ENCODE assay signal across 30 cellular contexts in genomic region chr6:156160007-156160787, GRCh38.
"Had no signal": no experiment of that assay in that cellular context is flagged by ENCODE, and none has a peak within 500 bp of the region (broad histone marks: within the 10 kb centered on the region; RNA-seq: fewer than 3 reads in every experiment).

No MANE protein-coding gene starts in this region.

- H3K9me3 Mint-ChIP-seq: dendritic cell treated with granulocyte-macrophage colony-stimulating factor and Interleukin-4, amounts not matched to agents 40 ng/mL and 50 ng/mL, for 4 days; endodermal cell; mesothelial cell of epicardium; natural killer cell treated with Interleukin-12 subunit alpha and Interleukin-12 subunit beta and Interleukin-15 and Interleukin-18, amount 100 ng/mL, for 72 hours; neural crest cell; stimulated activated naive CD8-positive, alpha-beta T cell treated with anti-CD3 and anti-CD28 coated beads, Interleukin-15, amount 100 ng/mL, for 72 hours had no signal

- H3K27ac ChIP-seq: epithelial cell of prostate, gastrocnemius medialis, left lung, neutrophil, pancreas, right lobe of liver, thyroid gland, vagina had no signal

- H3K4me1 Mint-ChIP-seq: endodermal cell, neural crest cell had no signal

- H3K4me1 ChIP-seq: gastrocnemius medialis, left lung, pancreas, right lobe of liver had no signal

- DNase-seq: effector CD8-positive, alpha-beta T cell; endodermal cell; foreskin fibroblast; gastrocnemius medialis; head of caudate nucleus; left cardiac atrium; left lung; mesenchymal stem cell; mucosa of descending colon; naive B cell; pancreas; retina; right lobe of liver; stimulated activated CD4-positive, alpha-beta T cell treated with anti-CD3 and anti-CD28 coated beads, Interleukin-12 subunit alpha, Interleukin-12 subunit beta, amount 100 ng/mL, for 4 hours; stimulated activated CD4-positive, alpha-beta T cell treated with anti-CD3 and anti-CD28 coated beads, Interleukin-1b, Interleukin-23, amount 100 ng/mL, for 48 hours; stimulated activated CD4-positive, alpha-beta T cell treated with anti-CD3 and anti-CD28 coated beads, Interleukin-4, amount 100 ng/mL, for 1 hour; stimulated activated CD8-positive, alpha-beta memory T cell treated with anti-CD3 and anti-CD28 coated beads, Interleukin-4, amount 100 ng/mL, for 48 hours; stimulated activated naive CD4-positive, alpha-beta T cell; stimulated activated naive CD8-positive, alpha-beta T cell treated with anti-CD3 and anti-CD28 coated beads, Interleukin-15, amount 100 ng/mL, for 72 hours; thyroid gland; trophoblast cell had no signal

- ATAC-seq: esophagus mucosa; gastrocnemius medialis; left cardiac atrium; left lung; mucosa of descending colon; natural killer cell treated with Interleukin-12 subunit alpha and Interleukin-12 subunit beta and Interleukin-15 and Interleukin-18, amount 100 ng/mL, for 72 hours; pancreas; right lobe of liver; stimulated activated naive CD8-positive, alpha-beta T cell treated with anti-CD3 and anti-CD28 coated beads, Interleukin-15, amount 100 ng/mL, for 72 hours had no signal

- H3K27ac Mint-ChIP-seq: dendritic cell treated with granulocyte-macrophage colony-stimulating factor and Interleukin-4, amounts not matched to agents 40 ng/mL and 50 ng/mL, for 4 days; endodermal cell; mesothelial cell of epicardium; natural killer cell treated with Interleukin-12 subunit alpha and Interleukin-12 subunit beta and Interleukin-15 and Interleukin-18, amount 100 ng/mL, for 72 hours had no signal

- H3K27me3 ChIP-seq: gastrocnemius medialis, left lung, neutrophil, pancreas, right lobe of liver, thyroid gland, vagina had no signal

- H3K36me3 ChIP-seq: gastrocnemius medialis, left lung, neutrophil, pancreas, right lobe of liver, thyroid gland, vagina had no signal

- H3K27me3 Mint-ChIP-seq: dendritic cell treated with granulocyte-macrophage colony-stimulating factor and Interleukin-4, amounts not matched to agents 40 ng/mL and 50 ng/mL, for 4 days; naive B cell; stimulated activated naive CD8-positive, alpha-beta T cell treated with anti-CD3 and anti-CD28 coated beads, Interleukin-15, amount 100 ng/mL, for 72 hours had no signal

- H3K4me2 ChIP-seq: smooth muscle cell had no signal

- H3K4me3 Mint-ChIP-seq: dendritic cell treated with granulocyte-macrophage colony-stimulating factor and Interleukin-4, amounts not matched to agents 40 ng/mL and 50 ng/mL, for 4 days; endodermal cell; mesothelial cell of epicardium; natural killer cell treated with Interleukin-12 subunit alpha and Interleukin-12 subunit beta and Interleukin-15 and Interleukin-18, amount 100 ng/mL, for 72 hours; neural crest cell; stimulated activated naive CD8-positive, alpha-beta T cell treated with anti-CD3 and anti-CD28 coated beads, Interleukin-15, amount 100 ng/mL, for 72 hours had no signal

- H3K9me3 ChIP-seq: gastrocnemius medialis, left lung, mucosa of descending colon, neutrophil, pancreas, right lobe of liver, thyroid gland, vagina had no signal

- FAIRE-seq: pancreas had no signal

- H3K4me3 ChIP-seq: gastrocnemius medialis, left lung, mucosa of descending colon, pancreas, right lobe of liver, smooth muscle cell, thyroid gland, vagina had no signal
